In genomic region chr19:10194500-10195198, GRCh38 we compare ENCODE assay signal across 1 cellular context.
TF ChIP-seq lines count a peak whose summit lies in the region.

TSS of gene DNMT1 (minus strand) at chr19:10194953. CDS start at chr19:10194899, 54 bp downstream.

TF ChIP-seq in HepG2, 621 proteins besides CTCF, POLR2A, EP300 and RAD21 (continued from another document and continues in another):
- no peak for TF ChIP-seq ZNF512 (CRISPR knock-in tag; IDR thresholded peaks at IDR 0.05)
- no peak for TF ChIP-seq SMC3 (IDR thresholded peaks at IDR 0.05; ENCODE audit: low read length)
- TF ChIP-seq, protein P1, sequence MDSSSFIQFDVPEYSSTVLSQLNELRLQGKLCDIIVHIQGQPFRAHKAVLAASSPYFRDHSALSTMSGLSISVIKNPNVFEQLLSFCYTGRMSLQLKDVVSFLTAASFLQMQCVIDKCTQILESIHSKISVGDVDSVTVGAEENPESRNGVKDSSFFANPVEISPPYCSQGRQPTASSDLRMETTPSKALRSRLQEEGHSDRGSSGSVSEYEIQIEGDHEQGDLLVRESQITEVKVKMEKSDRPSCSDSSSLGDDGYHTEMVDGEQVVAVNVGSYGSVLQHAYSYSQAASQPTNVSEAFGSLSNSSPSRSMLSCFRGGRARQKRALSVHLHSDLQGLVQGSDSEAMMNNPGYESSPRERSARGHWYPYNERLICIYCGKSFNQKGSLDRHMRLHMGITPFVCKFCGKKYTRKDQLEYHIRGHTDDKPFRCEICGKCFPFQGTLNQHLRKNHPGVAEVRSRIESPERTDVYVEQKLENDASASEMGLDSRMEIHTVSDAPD (CRISPR knock-in tag; IDR thresholded peaks at IDR 0.05), result no peak
- TF ChIP-seq ZNF616 (CRISPR knock-in tag; IDR thresholded peaks at IDR 0.05; ENCODE audit: low read depth), result no peak; the same call in 1 of the 2 replicates
- TF ChIP-seq NCOA1 (CRISPR knock-in tag; IDR thresholded peaks at IDR 0.05), result no peak
- TF ChIP-seq, protein P2, sequence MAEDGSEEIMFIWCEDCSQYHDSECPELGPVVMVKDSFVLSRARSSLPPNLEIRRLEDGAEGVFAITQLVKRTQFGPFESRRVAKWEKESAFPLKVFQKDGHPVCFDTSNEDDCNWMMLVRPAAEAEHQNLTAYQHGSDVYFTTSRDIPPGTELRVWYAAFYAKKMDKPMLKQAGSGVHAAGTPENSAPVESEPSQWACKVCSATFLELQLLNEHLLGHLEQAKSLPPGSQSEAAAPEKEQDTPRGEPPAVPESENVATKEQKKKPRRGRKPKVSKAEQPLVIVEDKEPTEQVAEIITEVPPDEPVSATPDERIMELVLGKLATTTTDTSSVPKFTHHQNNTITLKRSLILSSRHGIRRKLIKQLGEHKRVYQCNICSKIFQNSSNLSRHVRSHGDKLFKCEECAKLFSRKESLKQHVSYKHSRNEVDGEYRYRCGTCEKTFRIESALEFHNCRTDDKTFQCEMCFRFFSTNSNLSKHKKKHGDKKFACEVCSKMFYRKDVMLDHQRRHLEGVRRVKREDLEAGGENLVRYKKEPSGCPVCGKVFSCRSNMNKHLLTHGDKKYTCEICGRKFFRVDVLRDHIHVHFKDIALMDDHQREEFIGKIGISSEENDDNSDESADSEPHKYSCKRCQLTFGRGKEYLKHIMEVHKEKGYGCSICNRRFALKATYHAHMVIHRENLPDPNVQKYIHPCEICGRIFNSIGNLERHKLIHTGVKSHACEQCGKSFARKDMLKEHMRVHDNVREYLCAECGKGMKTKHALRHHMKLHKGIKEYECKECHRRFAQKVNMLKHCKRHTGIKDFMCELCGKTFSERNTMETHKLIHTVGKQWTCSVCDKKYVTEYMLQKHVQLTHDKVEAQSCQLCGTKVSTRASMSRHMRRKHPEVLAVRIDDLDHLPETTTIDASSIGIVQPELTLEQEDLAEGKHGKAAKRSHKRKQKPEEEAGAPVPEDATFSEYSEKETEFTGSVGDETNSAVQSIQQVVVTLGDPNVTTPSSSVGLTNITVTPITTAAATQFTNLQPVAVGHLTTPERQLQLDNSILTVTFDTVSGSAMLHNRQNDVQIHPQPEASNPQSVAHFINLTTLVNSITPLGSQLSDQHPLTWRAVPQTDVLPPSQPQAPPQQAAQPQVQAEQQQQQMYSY (CRISPR knock-in tag; IDR thresholded peaks at IDR 0.05), result peak; percentile 69; the same call in 1 of the 2 replicates
- TF ChIP-seq ZNF263 (CRISPR knock-in tag; IDR thresholded peaks at IDR 0.05), result no peak
- TF ChIP-seq GRHL1 (CRISPR knock-in tag; conservative IDR thresholded peaks at IDR 0.05), result no peak
- TF ChIP-seq HNRNPH1 (optimal IDR thresholded peaks at IDR 0.05; ENCODE audit: low read depth, low read length), result no peak
- TF ChIP-seq JUND (CRISPR knock-in tag; IDR thresholded peaks at IDR 0.05), result 0 out of 2 replicates have a peak, but pooled peaks have one; percentile 41
- no peak for TF ChIP-seq MIXL1 (CRISPR knock-in tag; IDR thresholded peaks at IDR 0.05)
- no peak for TF ChIP-seq RXRB (CRISPR knock-in tag; IDR thresholded peaks at IDR 0.05; ENCODE audit: borderline replicate concordance)
- no peak for TF ChIP-seq RBAK (CRISPR knock-in tag; IDR thresholded peaks at IDR 0.05)
- TF ChIP-seq JUNB (CRISPR knock-in tag; IDR thresholded peaks at IDR 0.05; ENCODE audit: borderline replicate concordance), result peak; percentile 61; the same call in 1 of the 2 replicates
- TF ChIP-seq REL (CRISPR knock-in tag; conservative IDR thresholded peaks at IDR 0.05), result peak; percentile 74; the same call in 1 of the 2 replicates
- TF ChIP-seq ZNF136 (CRISPR knock-in tag; IDR thresholded peaks at IDR 0.05; ENCODE audit: low read depth), result peak; percentile 78; the same call in 1 of the 2 replicates
- TF ChIP-seq ZNF253 (CRISPR knock-in tag; IDR thresholded peaks at IDR 0.05; ENCODE audit: borderline replicate concordance), result no peak
- 0 out of 2 replicates have a peak, but pooled peaks have one; percentile 21 for TF ChIP-seq CREM (IDR thresholded peaks at IDR 0.05)
- TF ChIP-seq CREM (CRISPR knock-in tag; IDR thresholded peaks at IDR 0.05), result no peak
- TF ChIP-seq ZNF691 (CRISPR knock-in tag; IDR thresholded peaks at IDR 0.05; ENCODE audit: borderline replicate concordance, low read depth), result no peak
- TF ChIP-seq, protein P3, sequence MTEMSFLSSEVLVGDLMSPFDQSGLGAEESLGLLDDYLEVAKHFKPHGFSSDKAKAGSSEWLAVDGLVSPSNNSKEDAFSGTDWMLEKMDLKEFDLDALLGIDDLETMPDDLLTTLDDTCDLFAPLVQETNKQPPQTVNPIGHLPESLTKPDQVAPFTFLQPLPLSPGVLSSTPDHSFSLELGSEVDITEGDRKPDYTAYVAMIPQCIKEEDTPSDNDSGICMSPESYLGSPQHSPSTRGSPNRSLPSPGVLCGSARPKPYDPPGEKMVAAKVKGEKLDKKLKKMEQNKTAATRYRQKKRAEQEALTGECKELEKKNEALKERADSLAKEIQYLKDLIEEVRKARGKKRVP (CRISPR knock-in tag; IDR thresholded peaks at IDR 0.05), result peak in 1 of 2 experiments; percentile 53; a peak in 1 of 4 replicates
- no peak for TF ChIP-seq SRF (IDR thresholded peaks at IDR 0.05; ENCODE audit: low read depth, low read length)
- TF ChIP-seq PPARG (CRISPR knock-in tag; conservative IDR thresholded peaks at IDR 0.05), result no peak
- TF ChIP-seq KLF15 (CRISPR knock-in tag; IDR thresholded peaks at IDR 0.05; ENCODE audit: borderline replicate concordance), result no peak
- no peak for TF ChIP-seq ZBTB46 (CRISPR knock-in tag; IDR thresholded peaks at IDR 0.05; ENCODE audit: borderline replicate concordance)
- TF ChIP-seq, protein P4, sequence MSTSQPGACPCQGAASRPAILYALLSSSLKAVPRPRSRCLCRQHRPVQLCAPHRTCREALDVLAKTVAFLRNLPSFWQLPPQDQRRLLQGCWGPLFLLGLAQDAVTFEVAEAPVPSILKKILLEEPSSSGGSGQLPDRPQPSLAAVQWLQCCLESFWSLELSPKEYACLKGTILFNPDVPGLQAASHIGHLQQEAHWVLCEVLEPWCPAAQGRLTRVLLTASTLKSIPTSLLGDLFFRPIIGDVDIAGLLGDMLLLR (CRISPR knock-in tag; IDR thresholded peaks at IDR 0.05), result peak; percentile 72
- TF ChIP-seq KAT7 (CRISPR knock-in tag; IDR thresholded peaks at IDR 0.05; ENCODE audit: borderline replicate concordance), result no peak; the same call in 1 of the 2 replicates
- TF ChIP-seq ZNF792 (CRISPR knock-in tag; IDR thresholded peaks at IDR 0.05), result no peak
- TF ChIP-seq ZNF687 (CRISPR knock-in tag; IDR thresholded peaks at IDR 0.05), result peak; percentile 95
- TF ChIP-seq U2AF2 (IDR thresholded peaks at IDR 0.05; ENCODE audit: low read depth, low read length), result no peak
- TF ChIP-seq ZNF460 (CRISPR knock-in tag; IDR thresholded peaks at IDR 0.05; ENCODE audit: borderline replicate concordance), result no peak; the same call in 1 of the 2 replicates
- TF ChIP-seq EHMT2 (IDR thresholded peaks at IDR 0.05; ENCODE audit: borderline replicate concordance, low read depth, low read length), result no peak; the same call in 1 of the 2 replicates
- TF ChIP-seq ZFP36 (IDR thresholded peaks at IDR 0.05; ENCODE audit: borderline replicate concordance, low read depth, low read length, partially characterized antibody), result no peak
- TF ChIP-seq SRSF4 (IDR thresholded peaks at IDR 0.05; ENCODE audit: low read depth, low read length, poor library complexity, severe bottlenecking), result no peak
- TF ChIP-seq, protein P5, sequence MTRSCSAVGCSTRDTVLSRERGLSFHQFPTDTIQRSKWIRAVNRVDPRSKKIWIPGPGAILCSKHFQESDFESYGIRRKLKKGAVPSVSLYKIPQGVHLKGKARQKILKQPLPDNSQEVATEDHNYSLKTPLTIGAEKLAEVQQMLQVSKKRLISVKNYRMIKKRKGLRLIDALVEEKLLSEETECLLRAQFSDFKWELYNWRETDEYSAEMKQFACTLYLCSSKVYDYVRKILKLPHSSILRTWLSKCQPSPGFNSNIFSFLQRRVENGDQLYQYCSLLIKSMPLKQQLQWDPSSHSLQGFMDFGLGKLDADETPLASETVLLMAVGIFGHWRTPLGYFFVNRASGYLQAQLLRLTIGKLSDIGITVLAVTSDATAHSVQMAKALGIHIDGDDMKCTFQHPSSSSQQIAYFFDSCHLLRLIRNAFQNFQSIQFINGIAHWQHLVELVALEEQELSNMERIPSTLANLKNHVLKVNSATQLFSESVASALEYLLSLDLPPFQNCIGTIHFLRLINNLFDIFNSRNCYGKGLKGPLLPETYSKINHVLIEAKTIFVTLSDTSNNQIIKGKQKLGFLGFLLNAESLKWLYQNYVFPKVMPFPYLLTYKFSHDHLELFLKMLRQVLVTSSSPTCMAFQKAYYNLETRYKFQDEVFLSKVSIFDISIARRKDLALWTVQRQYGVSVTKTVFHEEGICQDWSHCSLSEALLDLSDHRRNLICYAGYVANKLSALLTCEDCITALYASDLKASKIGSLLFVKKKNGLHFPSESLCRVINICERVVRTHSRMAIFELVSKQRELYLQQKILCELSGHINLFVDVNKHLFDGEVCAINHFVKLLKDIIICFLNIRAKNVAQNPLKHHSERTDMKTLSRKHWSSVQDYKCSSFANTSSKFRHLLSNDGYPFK (CRISPR knock-in tag; IDR thresholded peaks at IDR 0.05; ENCODE audit: borderline replicate concordance), result peak; percentile 77
